22 cellular contexts compared by ENCODE assay signal in the genomic region with DNA sequence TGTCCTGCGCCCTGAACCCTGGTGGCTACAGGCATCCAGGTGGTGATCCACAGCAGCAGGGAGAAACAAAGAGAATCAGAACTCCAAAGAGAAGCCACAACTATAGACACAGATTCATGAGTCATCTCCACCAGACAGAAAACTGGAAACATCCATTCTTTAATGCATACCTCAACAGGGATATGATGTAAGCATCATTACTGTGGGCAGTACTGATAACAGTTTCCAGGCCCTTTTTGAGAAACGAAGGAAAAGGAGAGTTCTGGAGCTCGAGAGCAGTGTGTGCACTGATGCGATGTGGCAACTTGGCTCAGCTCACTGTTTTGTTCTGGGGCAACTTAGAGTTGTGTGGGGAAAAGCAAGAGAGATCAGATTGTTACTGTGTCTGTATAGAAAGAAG.
DNase-seq lines count a peak whose midpoint lies in the region; ATAC-seq, FAIRE-seq and TF ChIP-seq lines count a peak whose summit lies in the region.
"Had no signal": no experiment of that assay in that cellular context is flagged by ENCODE, and none has a peak within 500 bp of the region (broad histone marks: within the 10 kb centered on the region; RNA-seq: fewer than 3 reads in every experiment).

No MANE protein-coding gene starts in this region.

- WGBS in pancreas, 2 donors = 58 to 75% methylated on average over 4 of the region's 4 CpGs

- intact Hi-C loops in pancreas (cut with DNase I) = no loop called here

- DNase-seq in A172 (ENCODE audit: low spot score) (peak; percentile 15), RCC 7860 (ENCODE audit: low spot score) (peak; percentile 70), choroid plexus epithelial cell (ENCODE audit: low read depth) (peak; percentile 0), kidney glomerular epithelial cell (lab: John Stamatoyannopoulos, UW) (peak; percentile 91), putamen (ENCODE audit: low spot score) (no peak), MG63 (no peak), pancreas (no peak), hippocampal formation (lab: John Stamatoyannopoulos, UW) (no peak)
- DNase-seq: CD8-positive, alpha-beta memory T cell; GF-D8; GOT3; Kasumi-1; NCI-H1417; NCI-H187 treated with DMSO at 0.1 percent for 48 hours; NCI-H69; NK-92 treated with Interleukin-12 subunit alpha and Interleukin-12 subunit beta, amount 100 ng/mL, for 24 hours; OCI-M1 had no signal

- FAIRE-seq in RCC 7860 (lab: Jason Lieb, UNC) = no peak
- no peak for FAIRE-seq in pancreas (lab: Jason Lieb, UNC)
- FAIRE-seq: GM12891, GM18507 had no signal

- H3K4me1 ChIP-seq in pancreas = no peaks in the 10 kb centered on the region
- H3K4me1 ChIP-seq: BLaER1, SJSA1 had no signal

- no peak overlapping the region for H3K27ac ChIP-seq in pancreas
- H3K27ac ChIP-seq: 22Rv1, BLaER1, SJSA1 had no signal

- H3K27me3 ChIP-seq in MG63 (peaks cover 20% of the 10 kb centered on the region; the same call in 1 of the 2 replicates), pancreas (no peaks in the 10 kb centered on the region)
- H3K27me3 ChIP-seq: BLaER1, SJSA1 had no signal

- H3K36me3 ChIP-seq in MG63 (no peaks in the 10 kb centered on the region), pancreas (no peaks in the 10 kb centered on the region)
- H3K36me3 ChIP-seq: BLaER1, SJSA1 had no signal

- H3K4me3 ChIP-seq in choroid plexus epithelial cell (ENCODE audit: low read depth, low read length) (no peak overlapping the region), MG63 (no peak overlapping the region), pancreas (no peak overlapping the region)
- H3K4me3 ChIP-seq: BLaER1, SJSA1 had no signal

- TF ChIP-seq CTCF in choroid plexus epithelial cell (conservative IDR thresholded peaks at IDR 0.05; ENCODE audit: low read depth, low read length) (no peak), pancreas (IDR thresholded peaks at IDR 0.05) (no peak)

- no peak for ATAC-seq in pancreas

- H3K9me3 ChIP-seq in MG63 (no peaks in the 10 kb centered on the region), pancreas (no peaks in the 10 kb centered on the region)
- H3K9me3 ChIP-seq: BLaER1, SJSA1 had no signal

Comparison
In these comparisons a context has a peak if more than half of its experiments do, and no peak if none do; other contexts are left out.
1. DNase-seq: peak in A172 (single experiment), RCC 7860 (single experiment), choroid plexus epithelial cell (single experiment) and kidney glomerular epithelial cell (single experiment); none in putamen (single experiment), MG63 (single experiment), pancreas (0 of 6) and hippocampal formation (0 of 2).